23 cellular contexts compared by ENCODE assay signal in the genomic region with DNA sequence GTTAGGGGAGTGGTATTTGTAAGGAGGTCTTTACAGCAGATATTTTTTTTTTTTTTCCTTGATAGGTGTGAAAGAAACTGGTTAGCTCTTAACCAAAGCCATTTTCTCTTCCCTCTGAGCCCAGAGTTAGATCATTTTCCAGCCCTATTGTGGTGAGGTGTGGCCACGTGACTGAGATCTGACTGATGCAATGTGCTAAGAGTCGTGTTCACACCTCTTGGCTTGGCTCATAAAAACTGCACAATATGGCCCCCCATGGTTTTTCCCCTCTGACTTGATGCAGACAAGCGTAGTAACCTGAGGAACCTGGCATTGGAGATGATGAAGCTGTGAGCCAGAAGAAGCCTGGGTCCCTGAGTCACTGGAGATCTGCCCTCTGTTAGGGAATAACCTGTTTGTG.
DNase-seq lines count a peak whose midpoint lies in the region; ATAC-seq and TF ChIP-seq lines count a peak whose summit lies in the region.
"Had no signal": no experiment of that assay in that cellular context is flagged by ENCODE, and none has a peak within 500 bp of the region (broad histone marks: within the 10 kb centered on the region; RNA-seq: fewer than 3 reads in every experiment).

No MANE protein-coding gene starts in this region.

- no peaks in the 10 kb centered on the region for H3K36me3 ChIP-seq in lower lobe of right lung
- H3K36me3 ChIP-seq: BLaER1, MG63 had no signal

- no peaks in the 10 kb centered on the region for H3K9me3 ChIP-seq in lower lobe of right lung
- H3K9me3 ChIP-seq: MG63, SK-N-SH had no signal

- H3K9me3 Mint-ChIP-seq in activated T-helper 17 cell treated with anti-CD3 and anti-CD28 coated beads, Interleukin-2, amount 50 U/mL, for 72 hours: no peaks in the 10 kb centered on the region
- H3K9me3 Mint-ChIP-seq in T-cell: no peaks in the 10 kb centered on the region

- DNase-seq in G401 (ENCODE audit: low spot score) (peak; percentile 29), islet precursor cell (peak; percentile 65), T-cell (no peak), lower lobe of right lung (no peak), NCI-H1694 (lab: John Stamatoyannopoulos, UW) (no peak), OCI-M2 (lab: John Stamatoyannopoulos, UW; ENCODE audit: unreplicated experiment) (no peak)
- DNase-seq: Calu3; CD4-positive, alpha-beta memory T cell; H9; Kasumi-1; MG63; NCI-H1048; NCI-H1436 treated with DMSO at 0.1 percent for 48 hours; NCI-H2081 treated with DMSO at 0.1 percent for 48 hours; NCI-H69; OCI-M1; SHP77; SK-N-SH; T-helper 1 cell had no signal

- no peak for TF ChIP-seq RAD21 in Ishikawa (IDR thresholded peaks at IDR 0.05; ENCODE audit: low read depth)

- POLR2A ChIA-PET in T-cell (lab: Charles Lee): interaction anchor here in 1 of 2 donors (0.6 kb wide), 1 partner anchor 11 kb away, joined by 3 read pairs; no protein-coding TSS in a partner anchor

- H3K27me3 ChIP-seq in lower lobe of right lung (ENCODE audit: low read depth): no peaks in the 10 kb centered on the region
- H3K27me3 ChIP-seq: BLaER1, MG63 had no signal

- no peak for TF ChIP-seq CTCF in lower lobe of right lung (IDR thresholded peaks at IDR 0.05)

- peaks cover 26% of the 10 kb centered on the region for H3K27me3 Mint-ChIP-seq in activated T-helper 17 cell treated with anti-CD3 and anti-CD28 coated beads, Interleukin-2, amount 50 U/mL, for 72 hours
- peaks cover 15 to 20% of the 10 kb centered on the region in 2 donors for H3K27me3 Mint-ChIP-seq in T-cell

- intact Hi-C loops in lower lobe of right lung (cut with DNase I): no loop called here

- ATAC-seq in activated T-helper 17 cell treated with anti-CD3 and anti-CD28 coated beads, Interleukin-2, amount 50 U/mL, for 72 hours (replicated peaks): peak; percentile 24
- ATAC-seq in T-cell (replicated peaks in 1 of 4): no peak
- no peak for ATAC-seq in lower lobe of right lung

- TF ChIP-seq EP300 in Ishikawa (IDR thresholded peaks at IDR 0.05; ENCODE audit: borderline replicate concordance): no peak

- H3K36me3 Mint-ChIP-seq in activated T-helper 17 cell treated with anti-CD3 and anti-CD28 coated beads, Interleukin-2, amount 50 U/mL, for 72 hours (ENCODE audit: low read depth): no peaks in the 10 kb centered on the region
- no peaks in the 10 kb centered on the region for H3K36me3 Mint-ChIP-seq in T-cell
- H3K36me3 Mint-ChIP-seq: CD4-positive, alpha-beta memory T cell had no signal

- no peaks in the 10 kb centered on the region for H3K4me1 Mint-ChIP-seq in activated T-helper 17 cell treated with anti-CD3 and anti-CD28 coated beads, Interleukin-2, amount 50 U/mL, for 72 hours
- H3K4me1 Mint-ChIP-seq in T-cell: no peaks in the 10 kb centered on the region
- H3K4me1 Mint-ChIP-seq: CD4-positive, alpha-beta memory T cell; IgD-negative memory B cell had no signal

- no peak overlapping the region for H3K4me3 ChIP-seq in lower lobe of right lung
- H3K4me3 ChIP-seq: BLaER1, MG63 had no signal

- CTCF ChIA-PET in T-cell (lab: Charles Lee): no interaction called here

- no peak overlapping the region for H3K27ac ChIP-seq in lower lobe of right lung
- H3K27ac ChIP-seq: BLaER1 had no signal

- no peaks in the 10 kb centered on the region for H3K4me1 ChIP-seq in lower lobe of right lung
- H3K4me1 ChIP-seq: BLaER1 had no signal

- H3K4me3 Mint-ChIP-seq in activated T-helper 17 cell treated with anti-CD3 and anti-CD28 coated beads, Interleukin-2, amount 50 U/mL, for 72 hours: no peak overlapping the region
- no peak overlapping the region for H3K4me3 Mint-ChIP-seq in T-cell
- H3K4me3 Mint-ChIP-seq: CD4-positive, alpha-beta memory T cell; H9; IgD-negative memory B cell had no signal

- in situ Hi-C loops in G401 (cut with HindIII; ENCODE audit: low sequenced_read_pairs): no loop called here

- H3K27ac Mint-ChIP-seq in activated T-helper 17 cell treated with anti-CD3 and anti-CD28 coated beads, Interleukin-2, amount 50 U/mL, for 72 hours: no peak overlapping the region
- no peak overlapping the region for H3K27ac Mint-ChIP-seq in T-cell
- H3K27ac Mint-ChIP-seq: CD4-positive, alpha-beta memory T cell; H9; IgD-negative memory B cell had no signal

TF ChIP-seq in Ishikawa, 13 proteins besides CTCF, POLR2A, EP300 and RAD21:
- TF ChIP-seq, protein P1, sequence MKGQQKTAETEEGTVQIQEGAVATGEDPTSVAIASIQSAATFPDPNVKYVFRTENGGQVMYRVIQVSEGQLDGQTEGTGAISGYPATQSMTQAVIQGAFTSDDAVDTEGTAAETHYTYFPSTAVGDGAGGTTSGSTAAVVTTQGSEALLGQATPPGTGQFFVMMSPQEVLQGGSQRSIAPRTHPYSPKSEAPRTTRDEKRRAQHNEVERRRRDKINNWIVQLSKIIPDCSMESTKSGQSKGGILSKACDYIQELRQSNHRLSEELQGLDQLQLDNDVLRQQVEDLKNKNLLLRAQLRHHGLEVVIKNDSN (IDR thresholded peaks at IDR 0.05): peak; percentile 65
- no peak for TF ChIP-seq ZBTB7A (IDR thresholded peaks at IDR 0.05; ENCODE audit: low read depth)
- TF ChIP-seq, protein P2, sequence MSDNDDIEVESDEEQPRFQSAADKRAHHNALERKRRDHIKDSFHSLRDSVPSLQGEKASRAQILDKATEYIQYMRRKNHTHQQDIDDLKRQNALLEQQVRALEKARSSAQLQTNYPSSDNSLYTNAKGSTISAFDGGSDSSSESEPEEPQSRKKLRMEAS (IDR thresholded peaks at IDR 0.05): 0 out of 2 replicates have a peak, but pooled peaks have one; percentile 15
TF ChIP-seq in Ishikawa: peak in this region for 2.

Comparison
In these comparisons a context has a peak if more than half of its experiments do, and no peak if none do; other contexts are left out.
1. DNase-seq: peak in G401 (single experiment) and islet precursor cell (single experiment); none in T-cell (0 of 34), lower lobe of right lung (single experiment), NCI-H1694 (single experiment) and OCI-M2 (single experiment).